In the genomic region with DNA sequence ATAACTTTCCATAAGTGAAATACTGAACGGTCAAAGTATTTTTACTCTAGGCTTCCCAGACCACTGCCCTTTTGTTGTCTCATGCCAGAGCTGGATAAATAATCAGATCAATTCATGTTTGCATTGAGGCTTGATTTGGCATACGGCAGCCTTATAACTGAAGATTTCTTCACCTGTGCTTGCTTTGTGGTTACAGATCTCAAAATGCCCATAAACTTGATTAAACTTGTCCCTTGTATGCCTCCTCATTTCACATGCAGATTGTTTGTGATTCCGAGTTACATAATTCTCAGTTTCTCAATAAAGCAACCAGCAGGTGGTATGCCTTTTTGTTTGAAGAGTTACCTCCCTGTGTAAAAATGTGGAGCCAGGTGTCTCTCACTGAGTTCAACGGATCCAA, we compare ENCODE assay signal across 13 cellular contexts.
"Had no signal": no experiment of that assay in that cellular context is flagged by ENCODE, and none has a peak within 500 bp of the region (broad histone marks: within the 10 kb centered on the region; RNA-seq: fewer than 3 reads in every experiment).

No MANE protein-coding gene starts in this region.

- ATAC-seq: stimulated activated naive B cell treated with anti-CD40 and anti-IgM and Interleukin-4, amounts not matched to agents 10 μg/mL and 1 μg/mL and 100 μg/mL, for 72 hours had no signal

- H3K27me3 ChIP-seq: cardiac muscle cell, tibial artery, uterus had no signal

- H3K27ac ChIP-seq: cardiac muscle cell, tibial artery, uterus had no signal

- H3K4me3 ChIP-seq: cardiac muscle cell, tibial artery, uterus had no signal

- H3K36me3 ChIP-seq: cardiac muscle cell, tibial artery, uterus had no signal

- H3K9me3 ChIP-seq: tibial artery, uterus had no signal

- DNase-seq: activated CD4-positive, alpha-beta T cell treated with anti-CD3 and anti-CD28 coated beads for 1 hour; activated CD4-positive, alpha-beta T cell treated with anti-CD3 and anti-CD28 coated beads, Interleukin-2, amount 50 U/mL, for 4 hours; activated naive CD4-positive, alpha-beta T cell treated with anti-CD3 and anti-CD28 coated beads for 36 hours; erythroblast; nucleus accumbens; posterior cingulate gyrus; stimulated activated CD4-positive, alpha-beta T cell treated with anti-CD3 and anti-CD28 coated beads, Interleukin-4, amount 100 ng/mL, for 1 hour; stimulated activated naive B cell treated with anti-CD40 and anti-IgM and Interleukin-4, amounts not matched to agents 10 μg/mL and 1 μg/mL and 100 μg/mL, for 72 hours; T1000; tibial artery; uterus had no signal

- H3K4me1 ChIP-seq: tibial artery, uterus had no signal

- FAIRE-seq: astrocyte had no signal
